9 cellular contexts compared by ENCODE assay signal in the genomic region with DNA sequence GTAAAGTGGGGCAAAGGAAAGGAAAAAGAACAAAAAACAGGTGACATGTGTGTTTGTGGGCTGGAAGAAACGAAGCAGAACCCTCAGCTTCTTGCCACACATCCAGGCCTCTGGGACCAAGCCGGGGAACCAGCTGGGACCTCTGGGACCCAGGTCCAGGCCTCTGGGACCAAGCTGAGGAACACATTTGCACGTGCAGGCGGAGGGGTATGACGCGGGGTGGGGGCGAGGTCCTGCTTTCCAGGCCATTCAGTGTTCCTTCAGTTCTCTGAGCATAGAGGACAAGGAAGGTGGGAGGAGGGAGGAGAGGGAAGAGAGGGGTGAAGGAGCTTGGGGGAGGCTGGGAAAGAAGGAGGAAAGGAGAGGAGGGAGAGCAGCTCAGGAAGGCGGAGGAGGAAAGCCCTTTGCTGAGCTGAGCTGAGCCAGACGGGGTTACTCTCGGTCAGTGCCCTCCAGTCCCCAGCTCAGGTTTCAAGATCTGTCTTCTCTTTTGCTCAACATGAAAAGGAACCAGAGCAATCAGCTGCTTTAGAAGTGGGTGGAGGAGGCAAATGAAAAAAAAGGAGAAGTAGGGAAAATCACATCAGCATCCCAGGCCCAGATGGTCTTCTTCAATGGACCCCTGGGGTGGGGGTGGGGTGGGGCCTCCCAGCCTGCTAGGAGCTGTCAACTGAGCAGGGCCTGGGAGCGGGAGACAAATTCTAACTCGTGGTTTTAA. TPM values are rescaled to one million over a fixed set of nuclear protein-coding genes. Genes with fewer than 3 reads are reported as not detected.
DNase-seq lines count a peak whose midpoint lies in the region; ATAC-seq, FAIRE-seq and TF ChIP-seq lines count a peak whose summit lies in the region.
"Had no signal": no experiment of that assay in that cellular context is flagged by ENCODE, and none has a peak within 500 bp of the region (broad histone marks: within the 10 kb centered on the region; RNA-seq: fewer than 3 reads in every experiment).

No MANE protein-coding gene starts in this region.

- H3K14ac ChIP-seq in H1 (ENCODE audit: insufficient read length): no peak overlapping the region

- peak; percentile 66 for FAIRE-seq in H1 (lab: Jason Lieb, UNC)
- FAIRE-seq: islet of Langerhans had no signal

- peak overlapping the region; percentile 89 for H3K4me2 ChIP-seq in BLaER1
- H3K4me2 ChIP-seq in H1 (ENCODE audit: insufficient read depth in 1 of 2, low read depth in 2 of 2, low read length in 2 of 2): peak overlapping the region; percentile 1 to 31; a peak in 2 of 4 replicates

- peaks cover 2% of the 10 kb centered on the region; the same call in 1 of the 2 replicates for H3K79me1 ChIP-seq in H1 (ENCODE audit: low read depth, low read length)

- H3K9me3 ChIP-seq in BLaER1: no peaks in the 10 kb centered on the region
- no peaks in the 10 kb centered on the region for H3K9me3 ChIP-seq in H1 (ENCODE audit: insufficient read depth in 2 of 2, low read depth in 1 of 2, low read length in 1 of 2)
- H3K9me3 ChIP-seq in mucosa of descending colon: no peaks in the 10 kb centered on the region
- H3K9me3 ChIP-seq in vagina: no peaks in the 10 kb centered on the region

- no peak overlapping the region for H2BK20ac ChIP-seq in H1 (ENCODE audit: low read length)

- H2BK15ac ChIP-seq in H1 (ENCODE audit: low read length): no peak overlapping the region

- H2AFZ ChIP-seq in H1 (ENCODE audit: low read length): no peak overlapping the region

- H2BK12ac ChIP-seq in H1 (ENCODE audit: low read depth, low read length): no peak overlapping the region

- POLR2A ChIA-PET in H1 (lab: Charles Lee; ENCODE audit: partially characterized antibody): interaction anchor here (0.7 to 1.6 kb wide), 7 partner anchors 9 to 100 kb away, joined by 3 to 7 read pairs (median 4); a partner anchor contains a TSS

- no peak overlapping the region; the same call in 1 of the 2 replicates for H3K4me3 ChIP-seq in BLaER1
- H3K4me3 ChIP-seq in H1 (ENCODE audit: extremely low read depth in 1 of 4, insufficient read depth in 2 of 4, low read depth in 3 of 4, low read length in 4 of 4): no peak overlapping the region
- no peak overlapping the region for H3K4me3 ChIP-seq in mucosa of descending colon
- H3K4me3 ChIP-seq in vagina: no peak overlapping the region

- WGBS in H1 (ENCODE audit: extremely low coverage in 1 of 2, insufficient coverage in 1 of 2, insufficient read length in 1 of 2, insufficient replicate concordance in 2 of 2, low coverage in 1 of 2, low lambda C conversion rate in 2 of 2, missing lambda C conversion rate in 1 of 2), 2 experiments: 59% methylated on average over 12 of the region's 12 CpGs; no CpG with 5 or more reads in 1 of the 2 experiments

- H4K20me1 ChIP-seq in BLaER1: peaks cover 100% of the 10 kb centered on the region
- peaks cover 0 to 2% of the 10 kb centered on the region in 2 experiments for H4K20me1 ChIP-seq in H1 (replicated peaks in 1 of 2; ENCODE audit: control insufficient read depth in 1 of 2, insufficient read depth in 2 of 2, low read length in 2 of 2)

- ATAC-seq in GM19455 (IDR thresholded peaks at IDR 0.05; ENCODE audit: unreplicated experiment) (peak; percentile 86), HG03439 (IDR thresholded peaks at IDR 0.05; ENCODE audit: unreplicated experiment) (peak; percentile 84), mucosa of descending colon (peak; percentile 75)

- peak; percentile 92 for DNase-seq in OCI-M1 (lab: John Stamatoyannopoulos, UW)
- peak in 1 of 2 experiments; percentile 54 for DNase-seq in H1 (ENCODE audit: low read depth in 1 of 2, low spot score in 2 of 2)
- peak; percentile 36 to 61 (median 40) for DNase-seq in mucosa of descending colon
- DNase-seq in vagina (ENCODE audit: extremely low spot score in 2 of 2): peak in 1 of 2 donors; percentile 94
- DNase-seq in activated CD4-positive, alpha-beta T cell treated with anti-CD3 and anti-CD28 coated beads for 4 hours: no peak

- TF ChIP-seq POLR2A in H1 (IDR thresholded peaks at IDR 0.05; ENCODE audit: control extremely low read depth in 1 of 2, low read depth in 2 of 2, low read length in 2 of 2) (no peak), vagina (IDR thresholded peaks at IDR 0.05) (no peak)

- H3K27ac ChIP-seq in BLaER1: peak overlapping the region; percentile 92
- no peak overlapping the region for H3K27ac ChIP-seq in H1 (ENCODE audit: low read depth, low read length)
- H3K27ac ChIP-seq in vagina: peak overlapping the region; percentile 70

- no peak overlapping the region for H2BK120ac ChIP-seq in H1 (replicated peaks; ENCODE audit: low read depth, low read length)

- no peak overlapping the region for H3K56ac ChIP-seq in H1 (replicated peaks; ENCODE audit: insufficient read length, low read depth, low read length)

- intact Hi-C loops in mucosa of descending colon (cut with DNase I, micrococcal nuclease): loop anchor here in 1 of 2 donors (10.0 kb wide), 3 partner anchors 56 to 296 kb away; a partner anchor contains a TSS
- intact Hi-C loops in vagina (cut with DNase I): loop anchor here (5.0 to 10.0 kb wide), 2 partner anchors 53 to 286 kb away; no protein-coding TSS in a partner anchor

- H3K27me3 ChIP-seq in BLaER1 (no peaks in the 10 kb centered on the region), H1 (replicated peaks in 1 of 4; ENCODE audit: control insufficient read depth in 3 of 4, extremely low read depth in 1 of 4, insufficient read depth in 3 of 4, low read length in 3 of 4) (no peaks in the 10 kb centered on the region), vagina (no peaks in the 10 kb centered on the region)

- H3K36me3 ChIP-seq in BLaER1: peaks cover 78% of the 10 kb centered on the region
- H3K36me3 ChIP-seq in H1 (ENCODE audit: control insufficient read depth in 2 of 4, insufficient read depth in 4 of 4, low read length in 3 of 4): no peaks in the 10 kb centered on the region
- no peaks in the 10 kb centered on the region for H3K36me3 ChIP-seq in mucosa of descending colon (ENCODE audit: low read depth)
- peaks cover 0 to 9% of the 10 kb centered on the region in 2 donors for H3K36me3 ChIP-seq in vagina

- no peak overlapping the region for H3K4ac ChIP-seq in H1 (replicated peaks; ENCODE audit: insufficient read length, low read depth, low read length)

- CTCF ChIA-PET in H1 (lab: Charles Lee; ENCODE audit: partially characterized antibody): interaction anchor here (0.5 to 2.4 kb wide), 14 partner anchors 14 to 546 kb away, joined by 3 to 9 read pairs (median 3); no protein-coding TSS in a partner anchor

- 0 out of 3 replicates have a peak, but pooled peaks of 1 of the 2 experiments have one; percentile 26 for TF ChIP-seq EP300 in H1 (IDR thresholded peaks at IDR 0.05; ENCODE audit: borderline replicate concordance in 1 of 2, low read depth in 2 of 2, low read length in 2 of 2)

- H2BK5ac ChIP-seq in H1 (ENCODE audit: low read depth, low read length): peak overlapping the region; percentile 35; the same call in 1 of the 2 replicates

- no peak overlapping the region for H2AK5ac ChIP-seq in H1 (ENCODE audit: low read depth, low read length)

- no peaks in the 10 kb centered on the region for H3K79me2 ChIP-seq in H1 (ENCODE audit: control insufficient read depth in 1 of 2, insufficient read depth in 2 of 2, low read length in 2 of 2)

- H4K5ac ChIP-seq in H1 (ENCODE audit: insufficient read length, low read depth, low read length): no peak overlapping the region

- H4K91ac ChIP-seq in H1 (replicated peaks; ENCODE audit: insufficient read length, low read length): peak overlapping the region; percentile 13

- H3K23me2 ChIP-seq in H1 (ENCODE audit: low read depth, low read length): no peaks in the 10 kb centered on the region

- no peak overlapping the region for H4K8ac ChIP-seq in H1 (ENCODE audit: extremely low read depth, insufficient read depth, low read length)

- H3K23ac ChIP-seq in H1 (ENCODE audit: insufficient read length): no peak overlapping the region

- H3K18ac ChIP-seq in H1 (ENCODE audit: extremely low read depth, low read length): peak overlapping the region; percentile 34; the same call in 1 of the 2 replicates

- H3K4me1 ChIP-seq in BLaER1 (peaks cover 99% of the 10 kb centered on the region), H1 (replicated peaks in 1 of 4; ENCODE audit: control insufficient read depth in 3 of 4, insufficient read depth in 4 of 4, low read length in 3 of 4) (peaks cover 13 to 30% (median 26%) of the 10 kb centered on the region in 4 experiments), mucosa of descending colon (ENCODE audit: low read depth) (peaks cover 10% of the 10 kb centered on the region), vagina (peaks cover 56% of the 10 kb centered on the region)

- TF ChIP-seq RAD21 in H1 (IDR thresholded peaks at IDR 0.05 in 1 of 2, conservative IDR thresholded peaks at IDR 0.05 in 1 of 2; ENCODE audit: low read depth in 2 of 2, low read length in 2 of 2): peak in 1 of 2 experiments; percentile 6; a peak in 1 of 4 replicates

- peak overlapping the region; percentile 75; the same call in 1 of the 2 replicates for H3K9ac ChIP-seq in BLaER1
- H3K9ac ChIP-seq in H1 (replicated peaks in 1 of 4; ENCODE audit: extremely low read depth in 1 of 4, low read depth in 3 of 4, low read length in 3 of 4): no peak overlapping the region

- TF ChIP-seq CTCF in H1 (IDR thresholded peaks at IDR 0.05; ENCODE audit: control extremely low read depth in 1 of 3, insufficient read depth in 1 of 3, low read depth in 1 of 3, low read length in 3 of 3) (no peak), mucosa of descending colon (IDR thresholded peaks at IDR 0.05) (no peak), vagina (IDR thresholded peaks at IDR 0.05) (no peak)

TF ChIP-seq in H1, 55 proteins besides CTCF, POLR2A, EP300 and RAD21 (continues in another document):
- TF ChIP-seq SUZ12 (IDR thresholded peaks at IDR 0.05; ENCODE audit: low read length) (no peak), FOSL1 (IDR thresholded peaks at IDR 0.05; ENCODE audit: insufficient read depth, low read depth, low read length) (no peak), CTBP2 (IDR thresholded peaks at IDR 0.05; ENCODE audit: borderline replicate concordance, insufficient read depth, insufficient read length, low read length) (no peak), SP1 (IDR thresholded peaks at IDR 0.05; ENCODE audit: low read depth, low read length) (0 out of 2 replicates have a peak, but pooled peaks have one; percentile 31), RXRA (IDR thresholded peaks at IDR 0.05; ENCODE audit: insufficient read depth, low read depth, low read length) (peak; percentile 99), POU5F1 (IDR thresholded peaks at IDR 0.05; ENCODE audit: low read depth, low read length) (no peak)

RNA-seq across cellular contexts. Expression of a gene that starts 59.1 kb away (rescaled TPM):
- total RNA-seq in H1 (2021; fragmentation: NEBNext Ultra II Directional; extraction: Animal tissue kit (Norgen Biotek cat#: 25700)): 7.8 and 8.5 TPM in 2 replicates
- polyA plus RNA-seq in H1 (2011; rRNA removed): 6.9 and 7.3 TPM in 2 replicates
- 5.2 TPM for polyA plus RNA-seq in H1 (2011; cell fraction: cytosol; rRNA removed)
- 11.8 TPM for polyA plus RNA-seq in H1 (2011; cell fraction: nucleus; rRNA removed)
- polyA plus RNA-seq in H1 (2012, experiment 1 of 2): 4.0 to 4.8 TPM (median 4.2 TPM) in 4 replicates
- polyA plus RNA-seq in H1 (2012, experiment 2 of 2): 0.33 TPM
- 1.7 TPM for polyA plus RNA-seq in H1 (2013, experiment 1 of 2)
- polyA plus RNA-seq in H1 (2013, experiment 2 of 2): 1.1 TPM
- 82.4 and 99.2 TPM in 2 replicates for polyA minus RNA-seq in H1 (2011; rRNA and poly(A)+ RNA removed)
- 19.4 TPM for polyA minus RNA-seq in H1 (2011; cell fraction: cytosol; rRNA and poly(A)+ RNA removed)
- polyA minus RNA-seq in H1 (2011; cell fraction: nucleus; rRNA and poly(A)+ RNA removed): 45.3 TPM
- total RNA-seq in mucosa of descending colon (100 to 1,000 TPM in 1 of 3 donors, 10 to 100 TPM in 2; 26.6 to 111 (median 36.8) TPM), vagina (30.7 TPM)

Comparison
In these comparisons a context has a peak if more than half of its experiments do, and no peak if none do; other contexts are left out.
1. DNase-seq: peak in OCI-M1 (single experiment) and mucosa of descending colon (3 of 3); none in activated CD4-positive, alpha-beta T cell treated with anti-CD3 and anti-CD28 coated beads for 4 hours (0 of 2).
2. Peak in every context shown above with its lines, with median percentiles within 50 percentile points of each other: ATAC-seq.